In genomic region chr1:198161718-198162090, GRCh38 we compare ENCODE assay signal across 11 cellular contexts. TPM values are rescaled to one million over a fixed set of nuclear protein-coding genes. Genes with fewer than 3 reads are reported as not detected.
A peak's percentile ranks its signal among the peaks of the same experiment; 100 is the strongest.
DNase-seq lines count a peak whose midpoint lies in the region; TF ChIP-seq lines count a peak whose summit lies in the region.
"Had no signal": no experiment of that assay in that cellular context is flagged by ENCODE, and none has a peak within 500 bp of the region (broad histone marks: within the 10 kb centered on the region; RNA-seq: fewer than 3 reads in every experiment).

No MANE protein-coding gene starts in this region.

- 96% methylated on average over 2 of the region's 2 CpGs for WGBS in mammary epithelial cell (ENCODE audit: low coverage, missing lambda C conversion rate)

- DNase-seq in MCF 10A (ENCODE audit: unreplicated experiment) (no peak), mammary epithelial cell (no peak), Peyer's patch (no peak), immature natural killer cell (no peak), SK-N-DZ (ENCODE audit: low spot score) (no peak), DMS153 treated with DMSO at 0.1 percent for 48 hours (lab: John Stamatoyannopoulos, UW; ENCODE audit: unreplicated experiment) (no peak), hippocampal formation (lab: John Stamatoyannopoulos, UW) (no peak)
- DNase-seq: NCI-H510A had no signal

- no peak overlapping the region for H3K4me3 Mint-ChIP-seq in MCF 10A (ENCODE audit: unreplicated experiment)
- no peak overlapping the region for H3K4me3 Mint-ChIP-seq in immature natural killer cell

- BruUV-seq in MCF 10A (replicated peaks; lab: Mats Ljungman, UMichigan) = no TSS peak
- BruUV-seq in mammary epithelial cell (replicated peaks; lab: Mats Ljungman, UMichigan) = no TSS peak

- peaks cover 98% of the 10 kb centered on the region for H3K79me2 ChIP-seq in mammary epithelial cell (ENCODE audit: insufficient read depth, low read length)

- H3K27ac ChIP-seq in mammary epithelial cell (ENCODE audit: insufficient read depth, low read depth, low read length) = no peak overlapping the region
- H3K27ac ChIP-seq in Peyer's patch = peak overlapping the region in 3 of 4 donors; percentile 13 to 63 (median 43)
- peak overlapping the region; percentile 49 for H3K27ac ChIP-seq in subcutaneous abdominal adipose tissue (ENCODE audit: low read depth, low read length)
- H3K27ac ChIP-seq: C4-2B had no signal

- in situ Hi-C loops in mammary epithelial cell (cut with MboI; ENCODE audit: low sequenced_read_pairs in 2 of 2) = loop anchor here in 1 of 2 donors (25.0 kb wide), 1 partner anchor 301 kb away; no protein-coding TSS in a partner anchor

- no peak overlapping the region for H3K4me3 ChIP-seq in mammary epithelial cell (replicated peaks in 1 of 3; ENCODE audit: insufficient read depth in 1 of 3, low read depth in 2 of 3, low read length in 3 of 3)
- H3K4me3 ChIP-seq in Peyer's patch = no peak overlapping the region
- H3K4me3 ChIP-seq in subcutaneous abdominal adipose tissue (ENCODE audit: low read depth in 1 of 5, low read length in 5 of 5) = no peak overlapping the region
- H3K4me3 ChIP-seq: mucosa of descending colon had no signal

- no peak for TF ChIP-seq CTCF in MCF 10A (IDR thresholded peaks at IDR 0.05; ENCODE audit: unreplicated experiment)
- no peak for TF ChIP-seq CTCF in mammary epithelial cell (conservative IDR thresholded peaks at IDR 0.05 in 1 of 2, IDR thresholded peaks at IDR 0.05 in 1 of 2; ENCODE audit: extremely low read depth in 1 of 2, insufficient read depth in 1 of 2, low read depth in 1 of 2, low read length in 2 of 2)
- TF ChIP-seq CTCF in Peyer's patch (IDR thresholded peaks at IDR 0.05) = no peak

- H3K9ac ChIP-seq in mammary epithelial cell (ENCODE audit: insufficient read depth, low read length) (no peak overlapping the region), subcutaneous abdominal adipose tissue (ENCODE audit: low read length in 5 of 5) (peak overlapping the region in 1 of 5 donors; percentile 5)

- no peak overlapping the region for H3K4me2 ChIP-seq in mammary epithelial cell (ENCODE audit: insufficient read depth, low read depth, low read length)

- no peaks in the 10 kb centered on the region for H3K36me3 ChIP-seq in mammary epithelial cell (ENCODE audit: insufficient read depth, low read length)
- H3K36me3 ChIP-seq in Peyer's patch = no peaks in the 10 kb centered on the region
- no peaks in the 10 kb centered on the region for H3K36me3 ChIP-seq in subcutaneous abdominal adipose tissue (ENCODE audit: control insufficient read depth in 5 of 5, insufficient read depth in 5 of 5, low read length in 5 of 5)

- H3K27ac Mint-ChIP-seq in MCF 10A (ENCODE audit: low read depth, unreplicated experiment) = peak overlapping the region; percentile 29
- peak overlapping the region; percentile 8 to 90 (median 84) for H3K27ac Mint-ChIP-seq in immature natural killer cell

- H3K4me1 ChIP-seq in mammary epithelial cell (ENCODE audit: insufficient read depth, low read length) (peaks cover 18% of the 10 kb centered on the region), Peyer's patch (peaks cover 0 to 49% (median 12%) of the 10 kb centered on the region in 4 donors), subcutaneous abdominal adipose tissue (ENCODE audit: control insufficient read depth in 5 of 5, insufficient read depth in 5 of 5, low read length in 5 of 5) (peaks cover 2 to 49% (median 41%) of the 10 kb centered on the region in 5 donors)

- H4K20me1 ChIP-seq in mammary epithelial cell (ENCODE audit: insufficient read depth, low read length) = no peaks in the 10 kb centered on the region

- intact Hi-C loops in MCF 10A (cut with micrococcal nuclease) = no loop called here
- intact Hi-C loops in mammary epithelial cell (cut with micrococcal nuclease) = no loop called here

- no peak for TF ChIP-seq POLR2A in Peyer's patch (IDR thresholded peaks at IDR 0.05)

- H2AFZ ChIP-seq in mammary epithelial cell (ENCODE audit: low read depth, low read length) = no peak overlapping the region

- H3K4me1 Mint-ChIP-seq in MCF 10A (ENCODE audit: insufficient read depth, unreplicated experiment) = peaks cover 30% of the 10 kb centered on the region
- peaks cover 70 to 93% of the 10 kb centered on the region in 2 donors for H3K4me1 Mint-ChIP-seq in immature natural killer cell

- POLR2A ChIA-PET in MCF 10A (lab: Yijun Ruan, JAX) = interaction anchor here (0.7 to 8.1 kb wide), 7 partner anchors 10 to 138 kb away, joined by 3 to 159 read pairs (median 3); no protein-coding TSS in a partner anchor

- H3K27me3 ChIP-seq in mammary epithelial cell (ENCODE audit: insufficient read depth, low read length) = no peaks in the 10 kb centered on the region
- H3K27me3 ChIP-seq in Peyer's patch = no peaks in the 10 kb centered on the region
- H3K27me3 ChIP-seq in subcutaneous abdominal adipose tissue (ENCODE audit: control insufficient read depth in 5 of 5, insufficient read depth in 4 of 5, low read length in 5 of 5) = no peaks in the 10 kb centered on the region

- H3K36me3 Mint-ChIP-seq in MCF 10A (ENCODE audit: insufficient read depth, unreplicated experiment) (peaks cover 7% of the 10 kb centered on the region), immature natural killer cell (no peaks in the 10 kb centered on the region)

- H3K9me3 Mint-ChIP-seq in MCF 10A (ENCODE audit: unreplicated experiment) (no peaks in the 10 kb centered on the region), immature natural killer cell (no peaks in the 10 kb centered on the region)

- dilution Hi-C loops in mammary epithelial cell (cut with HindIII; ENCODE audit: low sequenced_read_pairs) = no loop called here

- H3K9me3 ChIP-seq in mammary epithelial cell (replicated peaks; ENCODE audit: insufficient read depth, low read length) (no peaks in the 10 kb centered on the region), Peyer's patch (no peaks in the 10 kb centered on the region), subcutaneous abdominal adipose tissue (ENCODE audit: control insufficient read depth in 5 of 5, low read length in 5 of 5) (no peaks in the 10 kb centered on the region)
- H3K9me3 ChIP-seq: mucosa of descending colon had no signal

- H3K27me3 Mint-ChIP-seq in MCF 10A (ENCODE audit: insufficient read depth, unreplicated experiment) (no peaks in the 10 kb centered on the region), immature natural killer cell (ENCODE audit: low read depth in 3 of 3) (peaks cover 0 to 9% (median 2%) of the 10 kb centered on the region in 3 donors)

- CTCF ChIA-PET in MCF 10A (lab: Yijun Ruan, JAX) = interaction anchor here (0.8 to 1.0 kb wide), 2 partner anchors 50 to 303 kb away, joined by 3 read pairs; no protein-coding TSS in a partner anchor
- CTCF ChIA-PET in mammary epithelial cell (lab: Charles Lee; ENCODE audit: low non-redundant PET) = interaction anchor here (0.6 kb wide), 1 partner anchor 223 kb away, joined by 3 read pairs; no protein-coding TSS in a partner anchor

RNA-seq across cellular contexts. Expression of gene NEK7, which starts 4.9 kb away (rescaled TPM):
- total RNA-seq in MCF 10A (2022) (51.1 and 54.4 TPM in 2 replicates), mammary epithelial cell (10 to 100 TPM; 51.2 to 89.2 TPM), Peyer's patch (10 to 100 TPM; 62.3 to 75.1 (median 66.5) TPM)
- polyA plus RNA-seq in mammary epithelial cell (48.0 TPM), immature natural killer cell (10 to 100 TPM; 42.7 to 47.4 (median 47.3) TPM)
- polyA minus RNA-seq in mammary epithelial cell = 71.3 TPM
- polyA plus RNA-seq in SK-N-DZ (2014; cell fraction: cytosol; rRNA removed) = 39.8 and 45.4 TPM in 2 replicates
- polyA plus RNA-seq in SK-N-DZ (2014; cell fraction: nucleus; rRNA removed) = 32.5 and 37.3 TPM in 2 replicates
